Comparison of ENCODE assay signal across 25 cellular contexts in the genomic region with DNA sequence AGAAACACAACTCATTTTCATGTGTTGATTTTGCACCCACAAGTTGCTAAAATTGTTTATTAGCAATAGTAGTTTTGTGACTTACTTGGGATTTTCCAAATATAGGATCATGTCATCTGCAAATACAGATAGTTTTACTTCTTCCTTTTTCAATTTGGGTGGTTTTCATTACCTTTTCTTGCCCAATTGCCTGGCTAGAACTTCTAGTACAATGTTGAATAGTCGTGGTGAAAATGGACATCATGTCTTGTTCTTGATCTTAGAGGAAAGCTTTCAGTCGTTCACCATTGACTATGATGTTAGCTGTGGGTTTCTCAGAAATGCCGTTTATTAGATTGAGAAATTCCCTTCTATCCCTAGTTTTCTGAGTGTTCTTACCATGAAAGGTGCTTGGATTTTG.
"Had no signal": no experiment of that assay in that cellular context is flagged by ENCODE, and none has a peak within 500 bp of the region (broad histone marks: within the 10 kb centered on the region; RNA-seq: fewer than 3 reads in every experiment).

No MANE protein-coding gene starts in this region.

- H3K36me3 ChIP-seq: Peyer's patch, SJSA1 had no signal

- H3K4me3 ChIP-seq: K562, PC-9, Peyer's patch, SJSA1, SK-N-MC had no signal

- H3K27ac ChIP-seq: HL-60, KMS-11, PC-9, Peyer's patch, SJSA1, SK-N-MC had no signal

- H3K27me3 ChIP-seq: Peyer's patch had no signal

- ATAC-seq: K562, Right ventricle myocardium inferior had no signal

- H3K9me3 ChIP-seq: Peyer's patch, SJSA1 had no signal

- H3K4me2 ChIP-seq: KMS-11, PC-9 had no signal

- H3K4me1 ChIP-seq: Peyer's patch, SJSA1 had no signal

- FAIRE-seq: HTR-8/SVneo, K562 had no signal

- DNase-seq: Kasumi-1, MM.1S, NCI-H1048, NCI-H1105, NCI-H1417 treated with DMSO at 0.1 percent for 48 hours, NCI-H146, NCI-H1694 treated with DMSO at 0.1 percent for 48 hours, NCI-H1930, NCI-H2081, NCI-H2107, NCI-H2227 treated with DMSO at 0.1 percent for 48 hours, NCI-H524, NCI-H526 treated with DMSO at 0.1 percent for 48 hours, NCI-H774, OCI-M1, PC-9, Peyer's patch, SHP77 treated with DMSO at 0.1 percent for 48 hours had no signal
